In genomic region chr2:82657066-82657465, GRCh38 we compare ENCODE assay signal across 37 cellular contexts.
"Had no signal": no experiment of that assay in that cellular context is flagged by ENCODE, and none has a peak within 500 bp of the region (broad histone marks: within the 10 kb centered on the region; RNA-seq: fewer than 3 reads in every experiment).

No MANE protein-coding gene starts in this region.

- H3K4me1 ChIP-seq: ascending aorta had no signal

- H3K9me3 ChIP-seq: ascending aorta had no signal

- H3K27ac ChIP-seq: ascending aorta, cardiac muscle cell, WERI-Rb-1 had no signal

- H3K27ac Mint-ChIP-seq: activated CD4-positive, alpha-beta memory T cell treated with anti-CD3 and anti-CD28 coated beads, Interleukin-2, amount 10 ng/mL, durations not matched to agents 7 days and 5 days; activated CD4-positive, alpha-beta T cell treated with anti-CD3 and anti-CD28 coated beads for 36 hours; activated CD4-positive, alpha-beta T cell treated with anti-CD3 and anti-CD28 coated beads, Interleukin-2, amount 10 ng/mL, durations not matched to agents 7 days and 5 days; activated CD8-positive, alpha-beta memory T cell treated with anti-CD3 and anti-CD28 coated beads, Interleukin-2, amount 10 ng/mL, durations not matched to agents 7 days and 5 days; activated CD8-positive, alpha-beta T cell treated with anti-CD3 and anti-CD28 coated beads, Interleukin-2, amount 10 ng/mL, durations not matched to agents 7 days and 5 days; activated naive CD4-positive, alpha-beta T cell treated with anti-CD3 and anti-CD28 coated beads, Interleukin-2, amount 10 ng/mL, durations not matched to agents 7 days and 5 days; activated naive CD4-positive, alpha-beta T cell treated with anti-CD3 and anti-CD28 coated beads, Interleukin-2, amount 50 U/mL, for 24 hours; activated naive CD8-positive, alpha-beta T cell; activated naive CD8-positive, alpha-beta T cell treated with anti-CD3 and anti-CD28 coated beads, Interleukin-2, amount 10 ng/mL, durations not matched to agents 7 days and 5 days; activated naive CD8-positive, alpha-beta T cell treated with anti-CD3 and anti-CD28 coated beads, Interleukin-2, amount 50 U/mL, for 24 hours; activated T-cell treated with anti-CD3 and anti-CD28 coated beads, Interleukin-2, amount 50 U/mL, for 24 hours; activated T-helper 2 cell treated with anti-CD3 and anti-CD28 coated beads, Interferon-gamma antibody, Interleukin-2, Interleukin-4, amounts not matched to agents 10 μg/mL and 5 μg/mL and 100 μg/mL, durations not matched to agents 14 hours and 24 hours and 36 hours; T-helper 1 cell treated with Interleukin-12 subunit alpha and Interleukin-12 subunit beta and Interleukin-4 antibody, amounts not matched to agents 30 μg/mL and 1 μg/mL, for 36 hours; T-helper 2 cell treated with Interferon-gamma antibody and Interleukin-4, amounts not matched to agents 5 μg/mL and 100 μg/mL, for 36 hours; WTC11 had no signal

- DNase-seq: activated CD4-positive, alpha-beta memory T cell treated with anti-CD3 and anti-CD28 coated beads, Interleukin-2, amount 10 ng/mL, durations not matched to agents 7 days and 5 days; activated CD4-positive, alpha-beta T cell treated with anti-CD3 and anti-CD28 coated beads for 1 hour; activated CD4-positive, alpha-beta T cell treated with anti-CD3 and anti-CD28 coated beads for 36 hours; activated CD4-positive, alpha-beta T cell treated with anti-CD3 and anti-CD28 coated beads for 48 hours; activated CD4-positive, alpha-beta T cell treated with anti-CD3 and anti-CD28 coated beads, Interleukin-2, amount 10 ng/mL, durations not matched to agents 7 days and 5 days; activated CD4-positive, alpha-beta T cell treated with anti-CD3 and anti-CD28 coated beads, Interleukin-2, amount 50 U/mL, for 48 hours; activated CD4-positive, CD25-positive, alpha-beta regulatory T cell; activated CD8-positive, alpha-beta memory T cell treated with anti-CD3 and anti-CD28 coated beads for 24 hours; activated CD8-positive, alpha-beta memory T cell treated with anti-CD3 and anti-CD28 coated beads, Interleukin-2, amount 10 ng/mL, durations not matched to agents 7 days and 5 days; activated CD8-positive, alpha-beta memory T cell treated with anti-CD3 and anti-CD28 coated beads, Interleukin-2, amount 50 U/mL, for 48 hours; activated CD8-positive, alpha-beta T cell treated with anti-CD3 and anti-CD28 coated beads, Interleukin-2, amount 10 ng/mL, durations not matched to agents 7 days and 5 days; activated effector memory CD4-positive, alpha-beta T cell treated with Interleukin-2 at 50 U/mL for 16 hours; activated gamma-delta T cell; activated naive CD4-positive, alpha-beta T cell treated with anti-CD3 and anti-CD28 coated beads, Interleukin-2, amount 10 ng/mL, durations not matched to agents 7 days and 5 days; activated naive CD4-positive, alpha-beta T cell treated with Interleukin-2 at 50 U/mL for 16 hours; activated naive CD8-positive, alpha-beta T cell treated with anti-CD3 and anti-CD28 coated beads, Interleukin-2, amount 10 ng/mL, durations not matched to agents 7 days and 5 days; activated naive CD8-positive, alpha-beta T cell treated with anti-CD3 and anti-CD28 coated beads, Interleukin-2, amount 50 U/mL, for 24 hours; activated T-cell treated with anti-CD3 and anti-CD28 coated beads, Interleukin-2, amount 50 U/mL, for 24 hours; activated T-cell treated with anti-CD3 and anti-CD28 coated beads, Interleukin-2, amount 50 U/mL, for 48 hours; amygdala; anterior cingulate cortex; caudate nucleus; cerebellar nuclear complex; T-helper 1 cell; T-helper 2 cell; T-helper 9 cell; WERI-Rb-1 had no signal

- H3K4me1 Mint-ChIP-seq: activated CD4-positive, alpha-beta memory T cell treated with anti-CD3 and anti-CD28 coated beads, Interleukin-2, amount 10 ng/mL, durations not matched to agents 7 days and 5 days; activated CD4-positive, alpha-beta T cell treated with anti-CD3 and anti-CD28 coated beads for 36 hours; activated CD4-positive, alpha-beta T cell treated with anti-CD3 and anti-CD28 coated beads, Interleukin-2, amount 10 ng/mL, durations not matched to agents 7 days and 5 days; activated CD8-positive, alpha-beta memory T cell treated with anti-CD3 and anti-CD28 coated beads, Interleukin-2, amount 10 ng/mL, durations not matched to agents 7 days and 5 days; activated naive CD4-positive, alpha-beta T cell treated with anti-CD3 and anti-CD28 coated beads, Interleukin-2, amount 10 ng/mL, durations not matched to agents 7 days and 5 days; activated naive CD4-positive, alpha-beta T cell treated with anti-CD3 and anti-CD28 coated beads, Interleukin-2, amount 50 U/mL, for 24 hours; activated naive CD8-positive, alpha-beta T cell treated with anti-CD3 and anti-CD28 coated beads, Interleukin-2, amount 10 ng/mL, durations not matched to agents 7 days and 5 days; activated naive CD8-positive, alpha-beta T cell treated with anti-CD3 and anti-CD28 coated beads, Interleukin-2, amount 50 U/mL, for 24 hours; central memory CD8-positive, alpha-beta T cell; WTC11 had no signal

- H3K4me3 Mint-ChIP-seq: activated CD4-positive, alpha-beta memory T cell treated with anti-CD3 and anti-CD28 coated beads, Interleukin-2, amount 10 ng/mL, durations not matched to agents 7 days and 5 days; activated CD4-positive, alpha-beta T cell treated with anti-CD3 and anti-CD28 coated beads for 36 hours; activated CD4-positive, alpha-beta T cell treated with anti-CD3 and anti-CD28 coated beads, Interleukin-2, amount 10 ng/mL, durations not matched to agents 7 days and 5 days; activated CD8-positive, alpha-beta memory T cell treated with anti-CD3 and anti-CD28 coated beads, Interleukin-2, amount 10 ng/mL, durations not matched to agents 7 days and 5 days; activated CD8-positive, alpha-beta T cell treated with anti-CD3 and anti-CD28 coated beads, Interleukin-2, amount 10 ng/mL, durations not matched to agents 7 days and 5 days; activated naive CD4-positive, alpha-beta T cell treated with anti-CD3 and anti-CD28 coated beads, Interleukin-2, amount 10 ng/mL, durations not matched to agents 7 days and 5 days; activated naive CD4-positive, alpha-beta T cell treated with anti-CD3 and anti-CD28 coated beads, Interleukin-2, amount 50 U/mL, for 24 hours; activated naive CD8-positive, alpha-beta T cell; activated naive CD8-positive, alpha-beta T cell treated with anti-CD3 and anti-CD28 coated beads, Interleukin-2, amount 10 ng/mL, durations not matched to agents 7 days and 5 days; activated naive CD8-positive, alpha-beta T cell treated with anti-CD3 and anti-CD28 coated beads, Interleukin-2, amount 50 U/mL, for 24 hours; activated T-cell treated with anti-CD3 and anti-CD28 coated beads, Interleukin-2, amount 50 U/mL, for 24 hours; brain; central memory CD8-positive, alpha-beta T cell; T-helper 1 cell treated with Interleukin-12 subunit alpha and Interleukin-12 subunit beta and Interleukin-4 antibody, amounts not matched to agents 30 μg/mL and 1 μg/mL, for 36 hours; T-helper 2 cell treated with Interferon-gamma antibody and Interleukin-4, amounts not matched to agents 5 μg/mL and 100 μg/mL, for 36 hours; WTC11 had no signal

- H3K36me3 ChIP-seq: ascending aorta, cardiac muscle cell, WERI-Rb-1 had no signal

- H3K36me3 Mint-ChIP-seq: activated CD8-positive, alpha-beta memory T cell treated with anti-CD3 and anti-CD28 coated beads, Interleukin-2, amount 10 ng/mL, durations not matched to agents 7 days and 5 days; activated naive CD4-positive, alpha-beta T cell treated with anti-CD3 and anti-CD28 coated beads, Interleukin-2, amount 10 ng/mL, durations not matched to agents 7 days and 5 days; activated naive CD4-positive, alpha-beta T cell treated with anti-CD3 and anti-CD28 coated beads, Interleukin-2, amount 50 U/mL, for 24 hours; activated naive CD8-positive, alpha-beta T cell; activated naive CD8-positive, alpha-beta T cell treated with anti-CD3 and anti-CD28 coated beads, Interleukin-2, amount 10 ng/mL, durations not matched to agents 7 days and 5 days; brain; WTC11 had no signal

- H3K27me3 Mint-ChIP-seq: activated CD4-positive, alpha-beta memory T cell treated with anti-CD3 and anti-CD28 coated beads, Interleukin-2, amount 10 ng/mL, durations not matched to agents 7 days and 5 days; activated CD4-positive, alpha-beta T cell treated with anti-CD3 and anti-CD28 coated beads for 36 hours; activated CD4-positive, alpha-beta T cell treated with anti-CD3 and anti-CD28 coated beads, Interleukin-2, amount 10 ng/mL, durations not matched to agents 7 days and 5 days; activated CD8-positive, alpha-beta memory T cell treated with anti-CD3 and anti-CD28 coated beads, Interleukin-2, amount 10 ng/mL, durations not matched to agents 7 days and 5 days; activated naive CD4-positive, alpha-beta T cell treated with anti-CD3 and anti-CD28 coated beads, Interleukin-2, amount 10 ng/mL, durations not matched to agents 7 days and 5 days; activated naive CD4-positive, alpha-beta T cell treated with anti-CD3 and anti-CD28 coated beads, Interleukin-2, amount 50 U/mL, for 24 hours; activated naive CD8-positive, alpha-beta T cell; activated naive CD8-positive, alpha-beta T cell treated with anti-CD3 and anti-CD28 coated beads, Interleukin-2, amount 10 ng/mL, durations not matched to agents 7 days and 5 days; activated naive CD8-positive, alpha-beta T cell treated with anti-CD3 and anti-CD28 coated beads, Interleukin-2, amount 50 U/mL, for 24 hours; activated T-cell treated with anti-CD3 and anti-CD28 coated beads, Interleukin-2, amount 50 U/mL, for 24 hours; central memory CD8-positive, alpha-beta T cell had no signal

- H3K9me3 Mint-ChIP-seq: activated naive CD4-positive, alpha-beta T cell treated with anti-CD3 and anti-CD28 coated beads, Interleukin-2, amount 50 U/mL, for 24 hours; activated naive CD8-positive, alpha-beta T cell treated with anti-CD3 and anti-CD28 coated beads, Interleukin-2, amount 10 ng/mL, durations not matched to agents 7 days and 5 days; WTC11 had no signal

- H3K27me3 ChIP-seq: ascending aorta, cardiac muscle cell had no signal

- H3K4me3 ChIP-seq: ascending aorta, cardiac muscle cell had no signal
